In the genomic region with DNA sequence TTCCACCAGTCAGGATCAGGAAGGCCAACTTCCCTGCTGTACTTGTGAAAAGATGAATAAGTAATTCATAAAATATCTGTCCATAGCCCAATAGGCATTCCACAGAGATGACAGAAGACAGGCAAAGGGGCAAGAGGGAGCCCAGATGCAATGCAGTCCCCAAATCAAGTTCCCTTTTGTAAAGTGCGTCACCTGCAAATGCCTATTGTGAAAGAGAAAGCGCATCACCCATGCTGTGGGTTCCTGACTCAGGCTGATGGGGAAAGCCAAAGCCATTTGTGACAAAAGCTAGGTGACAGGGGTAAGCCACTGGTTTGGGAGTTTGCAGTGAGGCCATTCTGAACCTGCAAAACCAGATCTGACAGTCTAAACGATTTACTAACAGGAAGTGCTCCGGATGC, we compare ENCODE assay signal across 14 cellular contexts.
DNase-seq lines count a peak whose midpoint lies in the region; ATAC-seq and TF ChIP-seq lines count a peak whose summit lies in the region.
"Had no signal": no experiment of that assay in that cellular context is flagged by ENCODE, and none has a peak within 500 bp of the region (broad histone marks: within the 10 kb centered on the region; RNA-seq: fewer than 3 reads in every experiment).

No MANE protein-coding gene starts in this region.

- DNase-seq in activated naive CD4-positive, alpha-beta T cell treated with anti-CD3 and anti-CD28 coated beads, Interleukin-2, amount 50 U/mL, for 72 hours (ENCODE audit: low spot score in 2 of 2): no peak
- no peak for DNase-seq in activated naive CD4-positive, alpha-beta T cell treated with anti-CD3 and anti-CD28 coated beads, Interleukin-2, amount 10 ng/mL, durations not matched to agents 7 days and 5 days
- peak; percentile 48 for DNase-seq in activated CD8-positive, alpha-beta T cell treated with anti-CD3 and anti-CD28 coated beads for 36 hours
- DNase-seq in stimulated activated naive CD8-positive, alpha-beta T cell treated with anti-CD3 and anti-CD28 coated beads, Interleukin-15, amount 100 ng/mL, for 72 hours: peak; percentile 12 to 68
- DNase-seq in effector memory CD4-positive, alpha-beta T cell: no peak
- DNase-seq: dermis blood vessel endothelial cell, HFFc6, left colon, NCI-H1436 treated with DMSO at 0.1 percent for 48 hours had no signal

- intact Hi-C loops in activated CD8-positive, alpha-beta T cell treated with anti-CD3 and anti-CD28 coated beads for 36 hours (cut with micrococcal nuclease): no loop called here

- TF ChIP-seq CTCF in activated CD8-positive, alpha-beta T cell treated with anti-CD3 and anti-CD28 coated beads for 36 hours (IDR thresholded peaks at IDR 0.05): no peak

- peaks cover 3% of the 10 kb centered on the region for H3K4me1 Mint-ChIP-seq in activated naive CD4-positive, alpha-beta T cell treated with anti-CD3 and anti-CD28 coated beads, Interleukin-2, amount 10 ng/mL, durations not matched to agents 7 days and 5 days
- peaks cover 8% of the 10 kb centered on the region for H3K4me1 Mint-ChIP-seq in activated CD8-positive, alpha-beta T cell treated with anti-CD3 and anti-CD28 coated beads for 36 hours (ENCODE audit: low read depth)
- H3K4me1 Mint-ChIP-seq in stimulated activated naive CD8-positive, alpha-beta T cell treated with anti-CD3 and anti-CD28 coated beads, Interleukin-15, amount 100 ng/mL, for 72 hours: peaks cover 6% of the 10 kb centered on the region
- H3K4me1 Mint-ChIP-seq: activated naive CD4-positive, alpha-beta T cell treated with anti-CD3 and anti-CD28 coated beads, Interleukin-2, amount 50 U/mL, for 24 hours had no signal

- H3K27me3 ChIP-seq in effector memory CD4-positive, alpha-beta T cell (replicated peaks; ENCODE audit: control insufficient read depth, insufficient read depth, low read length, poor library complexity, severe bottlenecking): no peaks in the 10 kb centered on the region
- H3K27me3 ChIP-seq: neural progenitor cell had no signal

- H3K9me3 Mint-ChIP-seq in activated naive CD4-positive, alpha-beta T cell treated with anti-CD3 and anti-CD28 coated beads, Interleukin-2, amount 50 U/mL, for 72 hours: no peaks in the 10 kb centered on the region
- H3K9me3 Mint-ChIP-seq in activated naive CD4-positive, alpha-beta T cell treated with anti-CD3 and anti-CD28 coated beads, Interleukin-2, amount 10 ng/mL, durations not matched to agents 7 days and 5 days: no peaks in the 10 kb centered on the region
- H3K9me3 Mint-ChIP-seq in activated CD8-positive, alpha-beta T cell treated with anti-CD3 and anti-CD28 coated beads for 36 hours: no peaks in the 10 kb centered on the region
- no peaks in the 10 kb centered on the region for H3K9me3 Mint-ChIP-seq in stimulated activated naive CD8-positive, alpha-beta T cell treated with anti-CD3 and anti-CD28 coated beads, Interleukin-15, amount 100 ng/mL, for 72 hours
- H3K9me3 Mint-ChIP-seq: activated naive CD4-positive, alpha-beta T cell treated with anti-CD3 and anti-CD28 coated beads, Interleukin-2, amount 50 U/mL, for 24 hours; neural progenitor cell had no signal

- H3K27ac Mint-ChIP-seq in activated naive CD4-positive, alpha-beta T cell treated with anti-CD3 and anti-CD28 coated beads, Interleukin-2, amount 50 U/mL, for 72 hours: no peak overlapping the region
- H3K27ac Mint-ChIP-seq in activated naive CD4-positive, alpha-beta T cell treated with anti-CD3 and anti-CD28 coated beads, Interleukin-2, amount 10 ng/mL, durations not matched to agents 7 days and 5 days: no peak overlapping the region
- H3K27ac Mint-ChIP-seq in activated CD8-positive, alpha-beta T cell treated with anti-CD3 and anti-CD28 coated beads for 36 hours: no peak overlapping the region
- H3K27ac Mint-ChIP-seq in stimulated activated naive CD8-positive, alpha-beta T cell treated with anti-CD3 and anti-CD28 coated beads, Interleukin-15, amount 100 ng/mL, for 72 hours: no peak overlapping the region
- H3K27ac Mint-ChIP-seq: activated naive CD4-positive, alpha-beta T cell treated with anti-CD3 and anti-CD28 coated beads, Interleukin-2, amount 50 U/mL, for 24 hours; HFFc6; neural progenitor cell had no signal

- CTCF ChIA-PET in activated naive CD4-positive, alpha-beta T cell treated with anti-CD3 and anti-CD28 coated beads, Interleukin-2, amount 10 ng/mL, durations not matched to agents 7 days and 5 days (lab: Charles Lee): no interaction called here
- CTCF ChIA-PET in activated CD8-positive, alpha-beta T cell treated with anti-CD3 and anti-CD28 coated beads for 36 hours (lab: Charles Lee): no interaction called here

- H3K36me3 ChIP-seq in effector memory CD4-positive, alpha-beta T cell (ENCODE audit: control insufficient read depth, insufficient read depth, low read length): no peaks in the 10 kb centered on the region
- H3K36me3 ChIP-seq: neural progenitor cell had no signal

- H3K4me1 ChIP-seq in effector memory CD4-positive, alpha-beta T cell (ENCODE audit: control insufficient read depth, insufficient read depth, low read length, poor library complexity, severe bottlenecking): no peaks in the 10 kb centered on the region
- H3K4me1 ChIP-seq: neural progenitor cell had no signal

- no peak overlapping the region for H3K27ac ChIP-seq in effector memory CD4-positive, alpha-beta T cell (ENCODE audit: insufficient read depth, low read length, poor library complexity, severe bottlenecking)
- H3K27ac ChIP-seq: neural progenitor cell had no signal

- H3K9me3 ChIP-seq in effector memory CD4-positive, alpha-beta T cell (ENCODE audit: control insufficient read depth, low read length): no peaks in the 10 kb centered on the region

- POLR2A ChIA-PET in activated CD8-positive, alpha-beta T cell treated with anti-CD3 and anti-CD28 coated beads for 36 hours (lab: Charles Lee): no interaction called here

- ATAC-seq in activated naive CD4-positive, alpha-beta T cell treated with anti-CD3 and anti-CD28 coated beads, Interleukin-2, amount 50 U/mL, for 72 hours: peak; percentile 81 to 88
- ATAC-seq in HG03565 (IDR thresholded peaks at IDR 0.05; ENCODE audit: unreplicated experiment): peak; percentile 57
- peak; percentile 66 for ATAC-seq in activated CD8-positive, alpha-beta T cell treated with anti-CD3 and anti-CD28 coated beads for 36 hours
- ATAC-seq in stimulated activated naive CD8-positive, alpha-beta T cell treated with anti-CD3 and anti-CD28 coated beads, Interleukin-15, amount 100 ng/mL, for 72 hours: peak; percentile 98
- no peak for ATAC-seq in HG03196 (IDR thresholded peaks at IDR 0.05; ENCODE audit: unreplicated experiment)
- ATAC-seq in HG03025 (IDR thresholded peaks at IDR 0.05; ENCODE audit: low FRiP score, unreplicated experiment): no peak
- ATAC-seq: left colon had no signal

- no peaks in the 10 kb centered on the region for H3K36me3 Mint-ChIP-seq in activated naive CD4-positive, alpha-beta T cell treated with anti-CD3 and anti-CD28 coated beads, Interleukin-2, amount 50 U/mL, for 72 hours
- no peaks in the 10 kb centered on the region for H3K36me3 Mint-ChIP-seq in activated naive CD4-positive, alpha-beta T cell treated with anti-CD3 and anti-CD28 coated beads, Interleukin-2, amount 10 ng/mL, durations not matched to agents 7 days and 5 days
- no peaks in the 10 kb centered on the region for H3K36me3 Mint-ChIP-seq in activated CD8-positive, alpha-beta T cell treated with anti-CD3 and anti-CD28 coated beads for 36 hours (ENCODE audit: low read depth)
- H3K36me3 Mint-ChIP-seq: activated naive CD4-positive, alpha-beta T cell treated with anti-CD3 and anti-CD28 coated beads, Interleukin-2, amount 50 U/mL, for 24 hours; neural progenitor cell had no signal

- H3K4me3 Mint-ChIP-seq in activated naive CD4-positive, alpha-beta T cell treated with anti-CD3 and anti-CD28 coated beads, Interleukin-2, amount 10 ng/mL, durations not matched to agents 7 days and 5 days: no peak overlapping the region
- H3K4me3 Mint-ChIP-seq in activated CD8-positive, alpha-beta T cell treated with anti-CD3 and anti-CD28 coated beads for 36 hours: no peak overlapping the region
- H3K4me3 Mint-ChIP-seq in stimulated activated naive CD8-positive, alpha-beta T cell treated with anti-CD3 and anti-CD28 coated beads, Interleukin-15, amount 100 ng/mL, for 72 hours: peak overlapping the region in 1 of 2 donors; percentile 32
- H3K4me3 Mint-ChIP-seq: activated naive CD4-positive, alpha-beta T cell treated with anti-CD3 and anti-CD28 coated beads, Interleukin-2, amount 50 U/mL, for 24 hours; HFFc6; neural progenitor cell had no signal

- no peak overlapping the region for H3K4me3 ChIP-seq in effector memory CD4-positive, alpha-beta T cell (ENCODE audit: insufficient read depth, low read depth, low read length, poor library complexity, severe bottlenecking)
- H3K4me3 ChIP-seq: neural progenitor cell had no signal

- peaks cover 26% of the 10 kb centered on the region for H3K27me3 Mint-ChIP-seq in activated naive CD4-positive, alpha-beta T cell treated with anti-CD3 and anti-CD28 coated beads, Interleukin-2, amount 10 ng/mL, durations not matched to agents 7 days and 5 days
- H3K27me3 Mint-ChIP-seq in activated CD8-positive, alpha-beta T cell treated with anti-CD3 and anti-CD28 coated beads for 36 hours: peaks cover 9% of the 10 kb centered on the region
- H3K27me3 Mint-ChIP-seq in stimulated activated naive CD8-positive, alpha-beta T cell treated with anti-CD3 and anti-CD28 coated beads, Interleukin-15, amount 100 ng/mL, for 72 hours: peaks cover 48% of the 10 kb centered on the region

Comparison
In these comparisons a context has a peak if more than half of its experiments do, and no peak if none do; other contexts are left out.
1. ATAC-seq: peak in activated naive CD4-positive, alpha-beta T cell treated with anti-CD3 and anti-CD28 coated beads, Interleukin-2, amount 50 U/mL, for 72 hours (2 of 2), HG03565 (single experiment), activated CD8-positive, alpha-beta T cell treated with anti-CD3 and anti-CD28 coated beads for 36 hours (single experiment) and stimulated activated naive CD8-positive, alpha-beta T cell treated with anti-CD3 and anti-CD28 coated beads, Interleukin-15, amount 100 ng/mL, for 72 hours (single experiment); none in HG03196 (single experiment) and HG03025 (single experiment).
2. DNase-seq: peak in activated CD8-positive, alpha-beta T cell treated with anti-CD3 and anti-CD28 coated beads for 36 hours (single experiment) and stimulated activated naive CD8-positive, alpha-beta T cell treated with anti-CD3 and anti-CD28 coated beads, Interleukin-15, amount 100 ng/mL, for 72 hours (2 of 2); none in activated naive CD4-positive, alpha-beta T cell treated with anti-CD3 and anti-CD28 coated beads, Interleukin-2, amount 50 U/mL, for 72 hours (0 of 2), activated naive CD4-positive, alpha-beta T cell treated with anti-CD3 and anti-CD28 coated beads, Interleukin-2, amount 10 ng/mL, durations not matched to agents 7 days and 5 days (single experiment) and effector memory CD4-positive, alpha-beta T cell (0 of 3).